8 cellular contexts compared by ENCODE assay signal in the genomic region with DNA sequence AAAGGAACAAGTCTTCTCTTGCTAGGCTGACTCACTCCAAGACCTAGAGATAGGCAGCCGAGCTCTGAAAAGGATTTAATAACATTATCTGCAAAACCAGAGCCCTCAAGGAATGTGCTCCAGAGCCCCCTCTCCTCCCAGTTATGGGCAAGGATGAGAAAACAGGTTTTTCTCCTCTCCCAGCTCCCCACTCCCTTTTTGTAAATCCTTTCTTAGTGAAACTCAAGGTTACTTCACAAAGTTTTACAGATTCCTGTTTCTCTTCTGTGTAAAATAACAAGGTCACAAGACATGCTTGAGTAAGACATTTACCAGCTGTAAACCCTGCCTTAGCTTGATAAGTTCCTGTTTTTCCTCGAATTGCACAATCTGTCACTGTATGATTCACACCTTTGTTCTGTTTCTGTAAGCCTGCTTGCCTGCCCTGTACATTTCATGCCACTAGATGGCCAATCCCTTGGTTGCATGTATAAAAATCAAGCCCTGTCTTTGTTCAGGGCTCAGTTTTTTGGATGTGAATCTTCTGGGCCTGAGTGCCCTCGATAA.
DNase-seq lines count a peak whose midpoint lies in the region; ATAC-seq and TF ChIP-seq lines count a peak whose summit lies in the region.

No MANE protein-coding gene starts in this region.

- no peak overlapping the region for H2AFZ ChIP-seq in PC-9

- H4K20me1 ChIP-seq in PC-9 (ENCODE audit: insufficient read depth) = no peaks in the 10 kb centered on the region

- ATAC-seq in HG02759 (IDR thresholded peaks at IDR 0.05; ENCODE audit: unreplicated experiment) = peak; percentile 85
- no peak for ATAC-seq in GM18498 (IDR thresholded peaks at IDR 0.05; ENCODE audit: unreplicated experiment)
- ATAC-seq in GM21360 (IDR thresholded peaks at IDR 0.05; ENCODE audit: unreplicated experiment) = no peak

- H3K9me3 ChIP-seq in PC-9 (ENCODE audit: insufficient read depth, low read depth) = 0 out of 2 replicates have a peak, but pooled peaks cover 6% of the 10 kb centered on the region
- peaks cover 0 to 39% (median 11%) of the 10 kb centered on the region in 3 donors for H3K9me3 ChIP-seq in esophagus squamous epithelium

- POLR2A ChIA-PET in PC-9 (lab: Charles Lee; ENCODE audit: unreplicated experiment) = interaction anchor here (0.7 kb wide), 1 partner anchor 1208 kb away, joined by 3 read pairs; no protein-coding TSS in a partner anchor

- no TSS peak for BruUV-seq in PC-9 (replicated peaks; lab: Mats Ljungman, UMichigan)

- no peaks in the 10 kb centered on the region for H3F3A ChIP-seq in PC-9 (ENCODE audit: insufficient read depth, low read depth)

- CTCF ChIA-PET in PC-9 (lab: Charles Lee) = no interaction called here

- H3K4me3 ChIP-seq in PC-9 (no peak overlapping the region), esophagus squamous epithelium (no peak overlapping the region)

- H3K4me1 ChIP-seq in PC-9 (replicated peaks; ENCODE audit: insufficient read depth) (no peaks in the 10 kb centered on the region), esophagus squamous epithelium (no peaks in the 10 kb centered on the region)

- 25 to 26% methylated on average over 3 of the region's 3 CpGs for WGBS in esophagus squamous epithelium, 2 donors

- no peaks in the 10 kb centered on the region for H3K36me3 ChIP-seq in PC-9 (ENCODE audit: low read depth)
- no peaks in the 10 kb centered on the region for H3K36me3 ChIP-seq in esophagus squamous epithelium

- H3K27ac ChIP-seq in PC-9 (no peak overlapping the region), esophagus squamous epithelium (no peak overlapping the region)

- TF ChIP-seq POLR2A in esophagus squamous epithelium (IDR thresholded peaks at IDR 0.05) = no peak

- intact Hi-C loops in PC-9 (cut with micrococcal nuclease; ENCODE audit: unreplicated experiment) = no loop called here
- intact Hi-C loops in esophagus squamous epithelium (cut with DNase I) = no loop called here

- H3K27me3 ChIP-seq in PC-9 (ENCODE audit: insufficient read depth, low read depth) (no peaks in the 10 kb centered on the region), esophagus squamous epithelium (no peaks in the 10 kb centered on the region)

- DNase-seq in Caki2 (ENCODE audit: low read depth) (peak; percentile 73), PC-9 (peak; percentile 22 to 67), glomerular visceral epithelial cell (ENCODE audit: extremely low spot score) (peak; percentile 65), esophagus squamous epithelium (lab: John Stamatoyannopoulos, UW) (no peak)
- DNase-seq in effector CD4-positive, alpha-beta T cell = no peak

- no peaks in the 10 kb centered on the region for H3K79me2 ChIP-seq in PC-9 (ENCODE audit: low read depth)

- no peaks in the 10 kb centered on the region for H3K9me2 ChIP-seq in PC-9 (ENCODE audit: insufficient read depth)

- in situ Hi-C loops in Caki2 (cut with HindIII; ENCODE audit: low pct_unique_long_range_greater_than_20kb, low sequenced_read_pairs) = no loop called here

- no peak overlapping the region for H3K4me2 ChIP-seq in PC-9

- TF ChIP-seq CTCF in PC-9 (conservative IDR thresholded peaks at IDR 0.05) (peak; percentile 64), esophagus squamous epithelium (IDR thresholded peaks at IDR 0.05) (peak in 3 of 6 experiments; percentile 21 to 54 (median 37))

Comparison
In these comparisons a context has a peak if more than half of its experiments do, and no peak if none do; other contexts are left out.
1. DNase-seq: peak in Caki2 (single experiment), PC-9 (2 of 2) and glomerular visceral epithelial cell (single experiment); none in esophagus squamous epithelium (single experiment) and effector CD4-positive, alpha-beta T cell (single experiment).